In genomic region chr3:186990878-186991308, GRCh38 we compare ENCODE assay signal across 10 cellular contexts.
DNase-seq lines count a peak whose midpoint lies in the region; ATAC-seq and TF ChIP-seq lines count a peak whose summit lies in the region.
"Had no signal": no experiment of that assay in that cellular context is flagged by ENCODE, and none has a peak within 500 bp of the region (broad histone marks: within the 10 kb centered on the region; RNA-seq: fewer than 3 reads in every experiment).

No MANE protein-coding gene starts in this region.

- H4K20me1 ChIP-seq in PC-9 (ENCODE audit: insufficient read depth) (no peaks in the 10 kb centered on the region), fibroblast of lung (ENCODE audit: control insufficient read depth, extremely low read depth, insufficient read depth, low read length) (no peaks in the 10 kb centered on the region)

- no peak overlapping the region for H3K4me3 Mint-ChIP-seq in T-helper 2 cell treated with Interferon-gamma antibody and Interleukin-4, amounts not matched to agents 5 μg/mL and 100 μg/mL, for 36 hours
- H3K4me3 Mint-ChIP-seq: activated naive CD8-positive, alpha-beta T cell treated with anti-CD3 and anti-CD28 coated beads, Interleukin-2, amount 10 ng/mL, durations not matched to agents 7 days and 5 days had no signal

- H3K4me1 ChIP-seq in PC-9 (replicated peaks; ENCODE audit: insufficient read depth) (peaks cover 31% of the 10 kb centered on the region), fibroblast of lung (ENCODE audit: control insufficient read depth, extremely low read depth, insufficient read depth, low read length) (no peaks in the 10 kb centered on the region)
- H3K4me1 ChIP-seq: Caco-2 had no signal

- TF ChIP-seq CTCF in PC-9 (conservative IDR thresholded peaks at IDR 0.05): no peak
- TF ChIP-seq CTCF in fibroblast of lung (conservative IDR thresholded peaks at IDR 0.05 in 1 of 2, IDR thresholded peaks at IDR 0.05 in 1 of 2; ENCODE audit: low read depth in 1 of 2, low read length in 2 of 2): no peak
- no peak for TF ChIP-seq CTCF in omental fat pad (IDR thresholded peaks at IDR 0.05)

- no TSS peak for BruUV-seq in PC-9 (replicated peaks; lab: Mats Ljungman, UMichigan)

- H3K9me3 Mint-ChIP-seq in T-helper 2 cell treated with Interferon-gamma antibody and Interleukin-4, amounts not matched to agents 5 μg/mL and 100 μg/mL, for 36 hours: no peaks in the 10 kb centered on the region
- H3K9me3 Mint-ChIP-seq: activated naive CD8-positive, alpha-beta T cell treated with anti-CD3 and anti-CD28 coated beads, Interleukin-2, amount 10 ng/mL, durations not matched to agents 7 days and 5 days had no signal

- CTCF ChIA-PET in PC-9 (lab: Charles Lee): interaction anchor here (0.7 kb wide), 1 partner anchor 194 kb away, joined by 3 read pairs; no protein-coding TSS in a partner anchor

- no peak overlapping the region for H3K9ac ChIP-seq in fibroblast of lung (ENCODE audit: insufficient read depth, low read length)

- H3K36me3 ChIP-seq in PC-9 (ENCODE audit: low read depth) (no peaks in the 10 kb centered on the region), fibroblast of lung (ENCODE audit: control insufficient read depth, insufficient read depth, low read length) (no peaks in the 10 kb centered on the region)

- H3K4me3 ChIP-seq in PC-9: no peak overlapping the region
- H3K4me3 ChIP-seq in fibroblast of lung (replicated peaks in 1 of 4; ENCODE audit: control extremely low read depth in 1 of 4, insufficient read depth in 1 of 4, low read depth in 3 of 4, low read length in 4 of 4): no peak overlapping the region

- H3K27me3 Mint-ChIP-seq in T-helper 2 cell treated with Interferon-gamma antibody and Interleukin-4, amounts not matched to agents 5 μg/mL and 100 μg/mL, for 36 hours (ENCODE audit: low read depth): no peaks in the 10 kb centered on the region
- H3K27me3 Mint-ChIP-seq: activated naive CD8-positive, alpha-beta T cell treated with anti-CD3 and anti-CD28 coated beads, Interleukin-2, amount 10 ng/mL, durations not matched to agents 7 days and 5 days had no signal

- intact Hi-C loops in PC-9 (cut with micrococcal nuclease; ENCODE audit: unreplicated experiment): loop anchor here (1.0 to 2.0 kb wide), 2 partner anchors 60 to 71 kb away; partner anchors contain the start of gene ST6GAL1

- no peak overlapping the region for H3K27ac Mint-ChIP-seq in T-helper 2 cell treated with Interferon-gamma antibody and Interleukin-4, amounts not matched to agents 5 μg/mL and 100 μg/mL, for 36 hours
- H3K27ac Mint-ChIP-seq: activated naive CD8-positive, alpha-beta T cell treated with anti-CD3 and anti-CD28 coated beads, Interleukin-2, amount 10 ng/mL, durations not matched to agents 7 days and 5 days had no signal

- DNase-seq in Caki2 (ENCODE audit: low read depth) (peak; percentile 15), PC-9 (peak; percentile 79 to 95), fibroblast of lung (ENCODE audit: low read depth in 2 of 2) (peak; percentile 26 to 94), omental fat pad (ENCODE audit: low spot score) (no peak), NCI-H446 (lab: John Stamatoyannopoulos, UW) (no peak)
- DNase-seq in T-helper 2 cell treated with Interferon-gamma antibody and Interleukin-4, amounts not matched to agents 5 μg/mL and 100 μg/mL, for 36 hours (ENCODE audit: low spot score): no peak
- DNase-seq in activated CD8-positive, alpha-beta memory T cell treated with anti-CD3 and anti-CD28 coated beads for 24 hours: no peak
- DNase-seq: activated naive CD8-positive, alpha-beta T cell treated with anti-CD3 and anti-CD28 coated beads, Interleukin-2, amount 10 ng/mL, durations not matched to agents 7 days and 5 days; Caco-2 had no signal

- H3K27ac ChIP-seq in PC-9: peak overlapping the region; percentile 73
- H3K27ac ChIP-seq in fibroblast of lung (ENCODE audit: insufficient read depth, low read length): no peak overlapping the region

- ATAC-seq in omental fat pad (ENCODE audit: low FRiP score) (peak; percentile 94), GM18519 (IDR thresholded peaks at IDR 0.05; ENCODE audit: low FRiP score, unreplicated experiment) (no peak)

- H3K9me2 ChIP-seq in PC-9 (ENCODE audit: insufficient read depth): no peaks in the 10 kb centered on the region

- H2AFZ ChIP-seq in PC-9 (no peak overlapping the region), fibroblast of lung (ENCODE audit: low read length) (no peak overlapping the region)

- H3K36me3 Mint-ChIP-seq in T-helper 2 cell treated with Interferon-gamma antibody and Interleukin-4, amounts not matched to agents 5 μg/mL and 100 μg/mL, for 36 hours (ENCODE audit: low read depth): peaks cover 40% of the 10 kb centered on the region

- no peaks in the 10 kb centered on the region for H3K79me2 ChIP-seq in PC-9 (ENCODE audit: low read depth)
- H3K79me2 ChIP-seq in fibroblast of lung (ENCODE audit: control insufficient read depth, insufficient read depth, low read length): no peaks in the 10 kb centered on the region

- POLR2A ChIA-PET in PC-9 (lab: Charles Lee; ENCODE audit: unreplicated experiment): interaction anchor here (0.5 to 0.6 kb wide), 3 partner anchors 31 to 1040 kb away, joined by 5 to 13 read pairs (median 8); no protein-coding TSS in a partner anchor

- H3K4me2 ChIP-seq in PC-9 (no peak overlapping the region; the same call in 1 of the 2 replicates), fibroblast of lung (ENCODE audit: extremely low read depth, insufficient read depth, low read length) (no peak overlapping the region)

- in situ Hi-C loops in Caki2 (cut with HindIII; ENCODE audit: low pct_unique_long_range_greater_than_20kb, low sequenced_read_pairs): no loop called here

- peaks cover 3% of the 10 kb centered on the region for H3K4me1 Mint-ChIP-seq in T-helper 2 cell treated with Interferon-gamma antibody and Interleukin-4, amounts not matched to agents 5 μg/mL and 100 μg/mL, for 36 hours (ENCODE audit: low read depth)

- H3K9me3 ChIP-seq in PC-9 (ENCODE audit: insufficient read depth, low read depth) (0 out of 2 replicates have a peak, but pooled peaks cover 4% of the 10 kb centered on the region), fibroblast of lung (ENCODE audit: control insufficient read depth, insufficient read depth, low read depth, low read length) (no peaks in the 10 kb centered on the region)
- H3K9me3 ChIP-seq: Caco-2 had no signal

- peaks cover 22% of the 10 kb centered on the region for H3F3A ChIP-seq in PC-9 (ENCODE audit: insufficient read depth, low read depth)

- H3K27me3 ChIP-seq in PC-9 (ENCODE audit: insufficient read depth, low read depth): no peaks in the 10 kb centered on the region
- no peaks in the 10 kb centered on the region for H3K27me3 ChIP-seq in fibroblast of lung (ENCODE audit: control insufficient read depth, insufficient read depth, low read length)

Comparison
In these comparisons a context has a peak if more than half of its experiments do, and no peak if none do; other contexts are left out.
1. DNase-seq: peak in Caki2 (single experiment), PC-9 (2 of 2) and fibroblast of lung (2 of 2); none in omental fat pad (single experiment), T-helper 2 cell treated with Interferon-gamma antibody and Interleukin-4, amounts not matched to agents 5 μg/mL and 100 μg/mL, for 36 hours (single experiment), NCI-H446 (0 of 2) and activated CD8-positive, alpha-beta memory T cell treated with anti-CD3 and anti-CD28 coated beads for 24 hours (single experiment).